Comparison of ENCODE assay signal across 11 cellular contexts in the genomic region with DNA sequence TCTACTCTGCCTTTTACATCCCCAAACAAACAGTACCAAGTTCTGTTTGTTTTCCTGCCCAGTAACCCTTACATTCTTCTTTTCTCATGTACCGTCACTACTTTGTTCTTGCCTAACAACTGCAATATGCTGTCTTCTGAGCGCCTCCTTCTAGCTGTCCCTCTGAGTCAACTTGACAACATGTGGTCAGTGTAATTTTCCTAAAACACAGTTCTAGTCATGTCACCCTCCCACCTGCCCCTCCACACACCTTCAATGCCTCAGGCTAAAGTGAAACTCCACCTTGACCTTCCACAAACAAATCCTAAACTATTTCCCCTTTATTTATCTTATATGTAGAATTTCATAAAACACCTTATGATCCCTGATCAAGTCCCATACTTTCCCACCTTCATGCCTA. TPM values are rescaled to one million over a fixed set of nuclear protein-coding genes. Genes with fewer than 3 reads are reported as not detected.
DNase-seq lines count a peak whose midpoint lies in the region; ATAC-seq, FAIRE-seq and TF ChIP-seq lines count a peak whose summit lies in the region.
"Had no signal": no experiment of that assay in that cellular context is flagged by ENCODE, and none has a peak within 500 bp of the region (broad histone marks: within the 10 kb centered on the region; RNA-seq: fewer than 3 reads in every experiment).

No MANE protein-coding gene starts in this region.

- in situ Hi-C loops in GM12878 (cut with MboI), result no loop called here

- no peaks in the 10 kb centered on the region for H3K27me3 ChIP-seq in GM12878 (replicated peaks in 1 of 2; ENCODE audit: control insufficient read depth in 2 of 2, insufficient read depth in 2 of 2, low read length in 1 of 2)

- H3K4me1 ChIP-seq in GM12878 (ENCODE audit: control insufficient read depth, insufficient read depth, low read length), result peaks cover 19% of the 10 kb centered on the region

- no TSS peak for BruUV-seq in GM12878 (replicated peaks; lab: Mats Ljungman, UMichigan)

- POLR2A ChIA-PET in GM12878 (lab: Charles Lee), result interaction anchor here (1.1 to 46.2 kb wide), 2 partner anchors 23 to 45 kb away, joined by 4 to 840 read pairs; a partner anchor contains a TSS

- no peaks in the 10 kb centered on the region for H3K79me2 ChIP-seq in GM12878 (ENCODE audit: control insufficient read depth, insufficient read depth, low read length)

- no peaks in the 10 kb centered on the region for H4K20me1 ChIP-seq in GM12878 (ENCODE audit: control insufficient read depth, insufficient read depth)

- TF ChIP-seq RAD21 in GM12878 (IDR thresholded peaks at IDR 0.05; ENCODE audit: insufficient read depth, low read depth, low read length), result no peak

- no peaks in the 10 kb centered on the region for H3K36me3 ChIP-seq in GM12878 (ENCODE audit: control insufficient read depth in 2 of 2, insufficient read depth in 2 of 2, low read length in 1 of 2)

- no peaks in the 10 kb centered on the region for H3K9me3 ChIP-seq in GM12878 (replicated peaks; ENCODE audit: control insufficient read depth, insufficient read depth, low read length)

- RAD21 ChIA-PET in GM12878 (lab: Charles Lee; ENCODE audit: unreplicated experiment), result interaction anchor here (0.8 to 6.9 kb wide), 9 partner anchors 11 to 45 kb away, joined by 3 to 137 read pairs (median 10); a partner anchor contains a TSS

- peak; percentile 77 for ATAC-seq in GM18511 (IDR thresholded peaks at IDR 0.05; ENCODE audit: unreplicated experiment)
- ATAC-seq in GM21360 (IDR thresholded peaks at IDR 0.05; ENCODE audit: unreplicated experiment), result peak; percentile 52
- peak; percentile 80 for ATAC-seq in HG03045 (IDR thresholded peaks at IDR 0.05; ENCODE audit: unreplicated experiment)
- peak; percentile 75 for ATAC-seq in GM12878

- TF ChIP-seq CTCF in GM12878 (IDR thresholded peaks at IDR 0.05 in 2 of 3, conservative IDR thresholded peaks at IDR 0.05 in 1 of 3; ENCODE audit: control insufficient read depth in 2 of 3, extremely low read depth in 1 of 3, insufficient read depth in 1 of 3, low read depth in 3 of 3, low read length in 3 of 3), result no peak

- DNase-seq in GM12878 (ENCODE audit: low read depth, low spot score) (no peak), NCI-H2171 (lab: John Stamatoyannopoulos, UW) (no peak), epidermal melanocyte (ENCODE audit: insufficient read length, low spot score) (no peak), SHP77 (lab: John Stamatoyannopoulos, UW) (no peak), NCI-H1436 (lab: John Stamatoyannopoulos, UW) (no peak)

- peak; percentile 7 for FAIRE-seq in GM12878 (lab: Jason Lieb, UNC)
- FAIRE-seq: H1, islet of Langerhans had no signal

- no peak overlapping the region for H3K4me3 ChIP-seq in GM12878

- CTCF ChIA-PET in GM12878 (lab: Yijun Ruan, JAX), result interaction anchor here (0.6 to 11.6 kb wide), 19 partner anchors 9 to 767 kb away, joined by 3 to 335 read pairs (median 5); a partner anchor contains a TSS

- peak overlapping the region; percentile 4; the same call in 1 of the 2 replicates for H3K27ac ChIP-seq in GM12878 (ENCODE audit: control insufficient read depth, insufficient read depth)
- H3K27ac ChIP-seq: VCaP had no signal

- peak overlapping the region; percentile 56 for H3K4me2 ChIP-seq in GM12878 (ENCODE audit: control insufficient read depth, insufficient read depth)

- SMC1A ChIA-PET in GM12878 (lab: Charles Lee; ENCODE audit: uncharacterized antibody, unreplicated experiment), result interaction anchor here (0.6 to 51.7 kb wide), 7 partner anchors 3 to 395 kb away, joined by 3 to 1536 read pairs (median 4); a partner anchor contains a TSS

- TF ChIP-seq POLR2A in GM12878 (IDR thresholded peaks at IDR 0.05; ENCODE audit: low read depth, low read length), result no peak

- no peak overlapping the region for H3K9ac ChIP-seq in GM12878 (ENCODE audit: control insufficient read depth, insufficient read depth, low read length)

- no peak for TF ChIP-seq EP300 in GM12878 (IDR thresholded peaks at IDR 0.05; ENCODE audit: borderline replicate concordance in 1 of 2, control insufficient read depth in 1 of 2, low read depth in 2 of 2, low read length in 2 of 2)

- peak overlapping the region; percentile 74 for H2AFZ ChIP-seq in GM12878 (ENCODE audit: control insufficient read depth, low read depth, low read length)

- 3% methylated on average over 2 of the region's 2 CpGs for WGBS in GM12878 (ENCODE audit: insufficient coverage, insufficient replicate concordance, low lambda C conversion rate, missing lambda C conversion rate)

- intact Hi-C loops in GM12878 (cut with micrococcal nuclease; ENCODE audit: unreplicated experiment), result loop anchor here (1.0 to 5.0 kb wide), 2 partner anchors 19 to 125 kb away; a partner anchor contains a TSS

TF ChIP-seq in GM12878, 131 proteins besides CTCF, POLR2A, EP300 and RAD21 (continues in another document):
- TF ChIP-seq HCFC1 (IDR thresholded peaks at IDR 0.05; ENCODE audit: low read length) (no peak), MYB (IDR thresholded peaks at IDR 0.05; ENCODE audit: borderline replicate concordance, low read depth, low read length) (no peak), TCF12 (IDR thresholded peaks at IDR 0.05; ENCODE audit: low read depth, low read length) (no peak), NR2F1 (conservative IDR thresholded peaks at IDR 0.05) (peak; percentile 67), EZH2 (IDR thresholded peaks at IDR 0.05; ENCODE audit: borderline replicate concordance, control insufficient read depth, low read depth, low read length) (no peak), CREB1 (IDR thresholded peaks at IDR 0.05; ENCODE audit: low read depth) (no peak), BCL11A (IDR thresholded peaks at IDR 0.05; ENCODE audit: low read depth, low read length) (0 out of 2 replicates have a peak, but pooled peaks have one; percentile 19)
- TF ChIP-seq, protein P1, sequence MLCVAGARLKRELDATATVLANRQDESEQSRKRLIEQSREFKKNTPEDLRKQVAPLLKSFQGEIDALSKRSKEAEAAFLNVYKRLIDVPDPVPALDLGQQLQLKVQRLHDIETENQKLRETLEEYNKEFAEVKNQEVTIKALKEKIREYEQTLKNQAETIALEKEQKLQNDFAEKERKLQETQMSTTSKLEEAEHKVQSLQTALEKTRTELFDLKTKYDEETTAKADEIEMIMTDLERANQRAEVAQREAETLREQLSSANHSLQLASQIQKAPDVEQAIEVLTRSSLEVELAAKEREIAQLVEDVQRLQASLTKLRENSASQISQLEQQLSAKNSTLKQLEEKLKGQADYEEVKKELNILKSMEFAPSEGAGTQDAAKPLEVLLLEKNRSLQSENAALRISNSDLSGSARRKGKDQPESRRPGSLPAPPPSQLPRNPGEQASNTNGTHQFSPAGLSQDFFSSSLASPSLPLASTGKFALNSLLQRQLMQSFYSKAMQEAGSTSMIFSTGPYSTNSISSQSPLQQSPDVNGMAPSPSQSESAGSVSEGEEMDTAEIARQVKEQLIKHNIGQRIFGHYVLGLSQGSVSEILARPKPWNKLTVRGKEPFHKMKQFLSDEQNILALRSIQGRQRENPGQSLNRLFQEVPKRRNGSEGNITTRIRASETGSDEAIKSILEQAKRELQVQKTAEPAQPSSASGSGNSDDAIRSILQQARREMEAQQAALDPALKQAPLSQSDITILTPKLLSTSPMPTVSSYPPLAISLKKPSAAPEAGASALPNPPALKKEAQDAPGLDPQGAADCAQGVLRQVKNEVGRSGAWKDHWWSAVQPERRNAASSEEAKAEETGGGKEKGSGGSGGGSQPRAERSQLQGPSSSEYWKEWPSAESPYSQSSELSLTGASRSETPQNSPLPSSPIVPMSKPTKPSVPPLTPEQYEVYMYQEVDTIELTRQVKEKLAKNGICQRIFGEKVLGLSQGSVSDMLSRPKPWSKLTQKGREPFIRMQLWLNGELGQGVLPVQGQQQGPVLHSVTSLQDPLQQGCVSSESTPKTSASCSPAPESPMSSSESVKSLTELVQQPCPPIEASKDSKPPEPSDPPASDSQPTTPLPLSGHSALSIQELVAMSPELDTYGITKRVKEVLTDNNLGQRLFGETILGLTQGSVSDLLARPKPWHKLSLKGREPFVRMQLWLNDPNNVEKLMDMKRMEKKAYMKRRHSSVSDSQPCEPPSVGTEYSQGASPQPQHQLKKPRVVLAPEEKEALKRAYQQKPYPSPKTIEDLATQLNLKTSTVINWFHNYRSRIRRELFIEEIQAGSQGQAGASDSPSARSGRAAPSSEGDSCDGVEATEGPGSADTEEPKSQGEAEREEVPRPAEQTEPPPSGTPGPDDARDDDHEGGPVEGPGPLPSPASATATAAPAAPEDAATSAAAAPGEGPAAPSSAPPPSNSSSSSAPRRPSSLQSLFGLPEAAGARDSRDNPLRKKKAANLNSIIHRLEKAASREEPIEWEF (IDR thresholded peaks at IDR 0.05; ENCODE audit: insufficient replicate concordance, low read depth, low read length), result no peak
- TF ChIP-seq, protein P2, sequence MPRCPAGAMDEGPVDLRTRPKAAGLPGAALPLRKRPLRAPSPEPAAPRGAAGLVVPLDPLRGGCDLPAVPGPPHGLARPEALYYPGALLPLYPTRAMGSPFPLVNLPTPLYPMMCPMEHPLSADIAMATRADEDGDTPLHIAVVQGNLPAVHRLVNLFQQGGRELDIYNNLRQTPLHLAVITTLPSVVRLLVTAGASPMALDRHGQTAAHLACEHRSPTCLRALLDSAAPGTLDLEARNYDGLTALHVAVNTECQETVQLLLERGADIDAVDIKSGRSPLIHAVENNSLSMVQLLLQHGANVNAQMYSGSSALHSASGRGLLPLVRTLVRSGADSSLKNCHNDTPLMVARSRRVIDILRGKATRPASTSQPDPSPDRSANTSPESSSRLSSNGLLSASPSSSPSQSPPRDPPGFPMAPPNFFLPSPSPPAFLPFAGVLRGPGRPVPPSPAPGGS (IDR thresholded peaks at IDR 0.05; ENCODE audit: borderline replicate concordance, insufficient read depth, low read depth, low read length, poor library complexity, severe bottlenecking), result peak; percentile 18

RNA-seq across cellular contexts. Expression of a gene that starts 18.0 kb away (rescaled TPM):
- 524 and 549 TPM in 2 replicates for total RNA-seq in GM12878 (2013; cell fraction: nucleolus; rRNA removed)
- total RNA-seq in GM12878 (2014; rRNA removed) (89.9 and 105 TPM in 2 replicates), GM12878 (2014; rRNA removed; fragmentation: Illumina TruSeq; extraction: Trizol) (91.0 and 96.4 TPM in 2 replicates), GM12878 (2021) (61.1 and 65.2 TPM in 2 replicates)
- polyA plus RNA-seq in GM12878 (2011; ENCODE audit: low read depth), result 29.9 TPM
- polyA plus RNA-seq in GM12878 (2011; rRNA removed) (112 and 124 TPM in 2 replicates), GM12878 (2014; fragmentation: Illumina TruSeq; extraction: Trizol) (87.3 and 115 TPM in 2 replicates), GM12878 (2014; fragmentation: Nextera tagmentation; extraction: Ambion mirVana) (10 to 100 TPM; 17.6 to 17.8 TPM), GM12878 (2014; rRNA removed) (52.2 and 64.8 TPM in 2 replicates), GM12878 (2016; fragmentation: Nextera tagmentation; extraction: Ambion mirVana) (10 to 100 TPM; 48.7 to 55.4 TPM)
- 69.4 and 74.5 TPM in 2 replicates for polyA plus RNA-seq in GM12878 (2011; cell fraction: cytosol; rRNA removed)
- polyA plus RNA-seq in GM12878 (2011; cell fraction: nucleus; rRNA removed), result 69.0 and 84.1 TPM in 2 replicates
- polyA plus RNA-seq in GM12878 (2012), result 35.4 and 61.7 TPM in 2 replicates
- polyA minus RNA-seq in GM12878 (2011; rRNA and poly(A)+ RNA removed), result 155 and 171 TPM in 2 replicates
- 26.6 and 28.9 TPM in 2 replicates for polyA minus RNA-seq in GM12878 (2011; cell fraction: cytosol; rRNA and poly(A)+ RNA removed)
- polyA minus RNA-seq in GM12878 (2011; cell fraction: nucleus; rRNA and poly(A)+ RNA removed), result 178 and 224 TPM in 2 replicates
